8 cellular contexts compared by ENCODE assay signal in the genomic region with DNA sequence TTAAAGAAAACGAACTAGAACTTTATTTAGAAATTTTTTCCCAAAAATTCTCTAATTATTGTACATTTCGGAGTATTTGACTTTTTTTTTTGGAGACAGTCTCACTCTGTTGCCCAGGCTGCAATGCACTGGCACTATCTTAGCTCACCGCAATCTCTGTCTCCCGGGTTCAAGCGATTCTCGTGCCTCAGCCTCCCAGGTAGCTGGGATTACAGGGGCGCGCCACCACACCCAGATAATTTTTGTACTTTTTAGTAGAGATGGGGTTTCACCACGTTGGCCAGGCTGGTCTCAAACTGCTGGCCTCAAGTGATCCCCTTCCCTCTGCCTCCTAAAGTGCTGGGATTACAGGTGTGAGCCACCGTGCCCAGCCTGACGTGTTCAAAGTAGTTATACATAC. TPM values are rescaled to one million over a fixed set of nuclear protein-coding genes. Genes with fewer than 3 reads are reported as not detected.
A peak's percentile ranks its signal among the peaks of the same experiment; 100 is the strongest.
DNase-seq lines count a peak whose midpoint lies in the region; ATAC-seq, FAIRE-seq and TF ChIP-seq lines count a peak whose summit lies in the region.
"Not testable (repeated sequence)": the region's sequence is repeated elsewhere in the genome, so short reads cannot be mapped to it uniquely, and the experiment has no call there.

No MANE protein-coding gene starts in this region.

- ATAC-seq in CD8-positive, alpha-beta T cell; PC-3; activated CD8-positive, alpha-beta T cell treated with anti-CD3 and anti-CD28 coated beads for 36 hours; K562; natural killer cell treated with Interleukin-12 subunit alpha and Interleukin-12 subunit beta and Interleukin-15 and Interleukin-18, amount 100 ng/mL, for 72 hours: not testable (repeated sequence)

- H3K4me3 ChIP-seq in CD8-positive, alpha-beta T cell (ENCODE audit: low read depth, low read length); PC-3 (ENCODE audit: low read length): not testable (repeated sequence)
- peak overlapping the region; percentile 90 for H3K4me3 ChIP-seq in K562
- H3K4me3 ChIP-seq in left ventricle myocardium inferior: peak overlapping the region; percentile 95

- not testable (repeated sequence) for H3K9me2 ChIP-seq in PC-3 (replicated peaks; ENCODE audit: low read length)

- H3K36me3 Mint-ChIP-seq in CD8-positive, alpha-beta T cell; natural killer cell treated with Interleukin-12 subunit alpha and Interleukin-12 subunit beta and Interleukin-15 and Interleukin-18, amount 100 ng/mL, for 72 hours: not testable (repeated sequence)
- H3K36me3 Mint-ChIP-seq in activated CD8-positive, alpha-beta T cell treated with anti-CD3 and anti-CD28 coated beads for 36 hours (ENCODE audit: low read depth): peaks cover 33% of the 10 kb centered on the region
- H3K36me3 Mint-ChIP-seq in activated naive CD4-positive, alpha-beta T cell treated with anti-CD3 and anti-CD28 coated beads, Interleukin-2, amount 10 ng/mL, durations not matched to agents 7 days and 5 days: peaks cover 12% of the 10 kb centered on the region
- H3K36me3 Mint-ChIP-seq in stimulated activated naive CD8-positive, alpha-beta T cell treated with anti-CD3 and anti-CD28 coated beads, Interleukin-15, Interleukin-2, amounts not matched to agents 100 ng/mL and 50 ng/mL, for 24 hours (ENCODE audit: low read depth): peaks cover 13% of the 10 kb centered on the region

- intact Hi-C loops in CD8-positive, alpha-beta T cell (cut with DNase I, micrococcal nuclease); PC-3 (cut with micrococcal nuclease); activated CD8-positive, alpha-beta T cell treated with anti-CD3 and anti-CD28 coated beads for 36 hours (cut with micrococcal nuclease); K562 (cut with micrococcal nuclease); left ventricle myocardium inferior (cut with micrococcal nuclease): not testable (repeated sequence)

- H3F3A ChIP-seq in PC-3 (ENCODE audit: low read length, unreplicated experiment): not testable (repeated sequence)

- H4K20me1 ChIP-seq in PC-3 (ENCODE audit: low read length): peaks cover 65% of the 10 kb centered on the region
- peaks cover 30% of the 10 kb centered on the region for H4K20me1 ChIP-seq in K562 (replicated peaks; ENCODE audit: control insufficient read depth, insufficient read depth, low read length)

- H3K4me1 Mint-ChIP-seq in CD8-positive, alpha-beta T cell (ENCODE audit: low read depth): peaks cover 74% of the 10 kb centered on the region
- peaks cover 67% of the 10 kb centered on the region for H3K4me1 Mint-ChIP-seq in activated CD8-positive, alpha-beta T cell treated with anti-CD3 and anti-CD28 coated beads for 36 hours (ENCODE audit: low read depth)
- peaks cover 76% of the 10 kb centered on the region for H3K4me1 Mint-ChIP-seq in activated naive CD4-positive, alpha-beta T cell treated with anti-CD3 and anti-CD28 coated beads, Interleukin-2, amount 10 ng/mL, durations not matched to agents 7 days and 5 days
- peaks cover 67 to 75% of the 10 kb centered on the region in 2 donors for H3K4me1 Mint-ChIP-seq in natural killer cell treated with Interleukin-12 subunit alpha and Interleukin-12 subunit beta and Interleukin-15 and Interleukin-18, amount 100 ng/mL, for 72 hours (ENCODE audit: low read depth in 2 of 2)
- H3K4me1 Mint-ChIP-seq in stimulated activated naive CD8-positive, alpha-beta T cell treated with anti-CD3 and anti-CD28 coated beads, Interleukin-15, Interleukin-2, amounts not matched to agents 100 ng/mL and 50 ng/mL, for 24 hours (ENCODE audit: low read depth): peaks cover 75% of the 10 kb centered on the region

- 59% methylated on average over 11 of the region's 11 CpGs for whole genome bisulfite sequencing in K562 (ENCODE audit: insufficient coverage, low coverage, missing lambda C conversion rate)

- CTCF ChIA-PET in CD8-positive, alpha-beta T cell (lab: Charles Lee): interaction anchor here (1.0 to 1.5 kb wide), 2 partner anchors 11 to 21 kb away, joined by 3 read pairs; no protein-coding TSS in a partner anchor
- CTCF ChIA-PET in PC-3 (lab: Charles Lee): not testable (repeated sequence)
- CTCF ChIA-PET in activated CD8-positive, alpha-beta T cell treated with anti-CD3 and anti-CD28 coated beads for 36 hours (lab: Charles Lee): interaction anchor here (2.8 kb wide), 1 partner anchor 22 kb away, joined by 35 read pairs; no protein-coding TSS in a partner anchor
- CTCF ChIA-PET in activated naive CD4-positive, alpha-beta T cell treated with anti-CD3 and anti-CD28 coated beads, Interleukin-2, amount 10 ng/mL, durations not matched to agents 7 days and 5 days (lab: Charles Lee): interaction anchor here (8.7 kb wide), 1 partner anchor 22 kb away, joined by 67 read pairs; no protein-coding TSS in a partner anchor
- CTCF ChIA-PET in K562 (lab: Yijun Ruan, JAX; ENCODE audit: low intra/inter-chr PET ratio): interaction anchor here (0.6 kb wide), 1 partner anchor 161 kb away, joined by 3 read pairs; no protein-coding TSS in a partner anchor

- not testable (repeated sequence) for DNase-seq in CD8-positive, alpha-beta T cell; PC-3; activated CD8-positive, alpha-beta T cell treated with anti-CD3 and anti-CD28 coated beads for 36 hours; activated naive CD4-positive, alpha-beta T cell treated with anti-CD3 and anti-CD28 coated beads, Interleukin-2, amount 10 ng/mL, durations not matched to agents 7 days and 5 days; K562 (ENCODE audit: extremely low read depth in 1 of 4, low spot score in 3 of 4); left ventricle myocardium inferior; natural killer cell treated with Interleukin-12 subunit alpha and Interleukin-12 subunit beta and Interleukin-15 and Interleukin-18, amount 100 ng/mL, for 72 hours (ENCODE audit: low spot score)

- not testable (repeated sequence) for H3K9me3 Mint-ChIP-seq in CD8-positive, alpha-beta T cell; activated CD8-positive, alpha-beta T cell treated with anti-CD3 and anti-CD28 coated beads for 36 hours; activated naive CD4-positive, alpha-beta T cell treated with anti-CD3 and anti-CD28 coated beads, Interleukin-2, amount 10 ng/mL, durations not matched to agents 7 days and 5 days; natural killer cell treated with Interleukin-12 subunit alpha and Interleukin-12 subunit beta and Interleukin-15 and Interleukin-18, amount 100 ng/mL, for 72 hours; stimulated activated naive CD8-positive, alpha-beta T cell treated with anti-CD3 and anti-CD28 coated beads, Interleukin-15, Interleukin-2, amounts not matched to agents 100 ng/mL and 50 ng/mL, for 24 hours

- TF ChIP-seq CTCF in CD8-positive, alpha-beta T cell (IDR thresholded peaks at IDR 0.05); PC-3 (conservative IDR thresholded peaks at IDR 0.05; ENCODE audit: low read depth, low read length); activated CD8-positive, alpha-beta T cell treated with anti-CD3 and anti-CD28 coated beads for 36 hours (IDR thresholded peaks at IDR 0.05); K562 (IDR thresholded peaks at IDR 0.05 in 2 of 3, conservative IDR thresholded peaks at IDR 0.05 in 1 of 3; ENCODE audit: insufficient read depth in 2 of 3, low read depth in 1 of 3, low read length in 3 of 3); left ventricle myocardium inferior (IDR thresholded peaks at IDR 0.05; ENCODE audit: borderline replicate concordance): not testable (repeated sequence)

- H3K27me3 ChIP-seq in CD8-positive, alpha-beta T cell (ENCODE audit: insufficient read depth, low read length); PC-3 (ENCODE audit: low read length); K562 (ENCODE audit: control insufficient read depth in 2 of 2, insufficient read depth in 2 of 2, low read length in 2 of 2); left ventricle myocardium inferior (ENCODE audit: low read depth): not testable (repeated sequence)

- H3K4me3 Mint-ChIP-seq in CD8-positive, alpha-beta T cell: peak overlapping the region; percentile 88
- H3K4me3 Mint-ChIP-seq in activated CD8-positive, alpha-beta T cell treated with anti-CD3 and anti-CD28 coated beads for 36 hours: peak overlapping the region; percentile 99
- H3K4me3 Mint-ChIP-seq in activated naive CD4-positive, alpha-beta T cell treated with anti-CD3 and anti-CD28 coated beads, Interleukin-2, amount 10 ng/mL, durations not matched to agents 7 days and 5 days: peak overlapping the region; percentile 92
- H3K4me3 Mint-ChIP-seq in natural killer cell treated with Interleukin-12 subunit alpha and Interleukin-12 subunit beta and Interleukin-15 and Interleukin-18, amount 100 ng/mL, for 72 hours: peak overlapping the region; percentile 89
- H3K4me3 Mint-ChIP-seq in stimulated activated naive CD8-positive, alpha-beta T cell treated with anti-CD3 and anti-CD28 coated beads, Interleukin-15, Interleukin-2, amounts not matched to agents 100 ng/mL and 50 ng/mL, for 24 hours: peak overlapping the region; percentile 97

- FAIRE-seq in K562 (lab: Jason Lieb, UNC): not testable (repeated sequence)

- not testable (repeated sequence) for H3K27ac ChIP-seq in CD8-positive, alpha-beta T cell (ENCODE audit: low read depth, low read length); PC-3 (ENCODE audit: low read length); K562 (ENCODE audit: extremely low read depth, low read depth, low read length)
- peak overlapping the region; percentile 74 for H3K27ac ChIP-seq in left ventricle myocardium inferior (replicated peaks)

- not testable (repeated sequence) for H2AFZ ChIP-seq in PC-3 (ENCODE audit: low read length); K562 (ENCODE audit: low read depth, low read length)

- BruUV-seq in PC-3 (replicated peaks; lab: Mats Ljungman, UMichigan); K562 (replicated peaks; lab: Mats Ljungman, UMichigan): not testable (repeated sequence)

- not testable (repeated sequence) for H3K9me3 ChIP-seq in CD8-positive, alpha-beta T cell (ENCODE audit: low read length); PC-3 (ENCODE audit: low read length); K562 (replicated peaks; ENCODE audit: control insufficient read depth, insufficient read depth, low read depth, low read length); left ventricle myocardium inferior (replicated peaks)

- H3K9ac ChIP-seq in PC-3 (ENCODE audit: low read length): not testable (repeated sequence)
- peak overlapping the region in 1 of 2 experiments; percentile 93; a peak in 1 of 4 replicates for H3K9ac ChIP-seq in K562 (ENCODE audit: insufficient read depth in 1 of 2, low read depth in 2 of 2, low read length in 2 of 2)

- H3K27ac Mint-ChIP-seq in CD8-positive, alpha-beta T cell: peak overlapping the region; percentile 55
- H3K27ac Mint-ChIP-seq in activated CD8-positive, alpha-beta T cell treated with anti-CD3 and anti-CD28 coated beads for 36 hours: peak overlapping the region; percentile 97
- not testable (repeated sequence) for H3K27ac Mint-ChIP-seq in activated naive CD4-positive, alpha-beta T cell treated with anti-CD3 and anti-CD28 coated beads, Interleukin-2, amount 10 ng/mL, durations not matched to agents 7 days and 5 days
- peak overlapping the region; percentile 97 to 98 for H3K27ac Mint-ChIP-seq in natural killer cell treated with Interleukin-12 subunit alpha and Interleukin-12 subunit beta and Interleukin-15 and Interleukin-18, amount 100 ng/mL, for 72 hours
- H3K27ac Mint-ChIP-seq in stimulated activated naive CD8-positive, alpha-beta T cell treated with anti-CD3 and anti-CD28 coated beads, Interleukin-15, Interleukin-2, amounts not matched to agents 100 ng/mL and 50 ng/mL, for 24 hours: peak overlapping the region; percentile 79

- not testable (repeated sequence) for H3K9me1 ChIP-seq in K562 (ENCODE audit: control insufficient read depth, insufficient read depth, low read length)

- H3K36me3 ChIP-seq in CD8-positive, alpha-beta T cell (ENCODE audit: insufficient read depth, low read length); PC-3 (ENCODE audit: low read depth, low read length); left ventricle myocardium inferior: not testable (repeated sequence)
- peaks cover 29% of the 10 kb centered on the region for H3K36me3 ChIP-seq in K562 (ENCODE audit: control insufficient read depth, insufficient read depth, low read length)

- not testable (repeated sequence) for H3K27me3 Mint-ChIP-seq in CD8-positive, alpha-beta T cell (ENCODE audit: low read depth); activated CD8-positive, alpha-beta T cell treated with anti-CD3 and anti-CD28 coated beads for 36 hours; activated naive CD4-positive, alpha-beta T cell treated with anti-CD3 and anti-CD28 coated beads, Interleukin-2, amount 10 ng/mL, durations not matched to agents 7 days and 5 days; natural killer cell treated with Interleukin-12 subunit alpha and Interleukin-12 subunit beta and Interleukin-15 and Interleukin-18, amount 100 ng/mL, for 72 hours; stimulated activated naive CD8-positive, alpha-beta T cell treated with anti-CD3 and anti-CD28 coated beads, Interleukin-15, Interleukin-2, amounts not matched to agents 100 ng/mL and 50 ng/mL, for 24 hours

- not testable (repeated sequence) for TF ChIP-seq EP300 in K562 (IDR thresholded peaks at IDR 0.05; ENCODE audit: low read length)

- peaks cover 76% of the 10 kb centered on the region for H3K79me2 ChIP-seq in PC-3 (ENCODE audit: low read length)
- peaks cover 98% of the 10 kb centered on the region for H3K79me2 ChIP-seq in K562 (ENCODE audit: control insufficient read depth, insufficient read depth, low read length)

- in situ Hi-C loops in K562 (cut with MboI): not testable (repeated sequence)

- H3K4me1 ChIP-seq in CD8-positive, alpha-beta T cell (ENCODE audit: insufficient read depth, low read length): peaks cover 70% of the 10 kb centered on the region
- H3K4me1 ChIP-seq in PC-3 (ENCODE audit: insufficient read depth, low read length): peaks cover 12% of the 10 kb centered on the region
- H3K4me1 ChIP-seq in K562 (replicated peaks in 1 of 2; ENCODE audit: control insufficient read depth in 2 of 2, insufficient read depth in 2 of 2, low read length in 2 of 2): peaks cover 21 to 36% of the 10 kb centered on the region in 2 experiments; a peak in 4 of 5 replicates
- H3K4me1 ChIP-seq in left ventricle myocardium inferior: peaks cover 89% of the 10 kb centered on the region

- POLR2A ChIA-PET in CD8-positive, alpha-beta T cell (lab: Charles Lee); PC-3 (lab: Charles Lee; ENCODE audit: unreplicated experiment): not testable (repeated sequence)
- POLR2A ChIA-PET in activated CD8-positive, alpha-beta T cell treated with anti-CD3 and anti-CD28 coated beads for 36 hours (lab: Charles Lee): interaction anchor here (1.0 kb wide), 1 partner anchor 11 kb away, joined by 3 read pairs; no protein-coding TSS in a partner anchor
- POLR2A ChIA-PET in K562 (lab: Yijun Ruan, JAX): interaction anchor here (0.9 to 1.7 kb wide), 3 partner anchors 11 to 24 kb away, joined by 3 to 5 read pairs (median 5); no protein-coding TSS in a partner anchor

- TF ChIP-seq RAD21 in K562 (CRISPR knock-in tag; conservative IDR thresholded peaks at IDR 0.05 in 1 of 2, IDR thresholded peaks at IDR 0.05 in 1 of 2): not testable (repeated sequence)

- TF ChIP-seq POLR2A in K562 (conservative IDR thresholded peaks at IDR 0.05): not testable (repeated sequence)

- peak overlapping the region; percentile 82 for H3K4me2 ChIP-seq in PC-3 (ENCODE audit: low read length)
- peak overlapping the region; percentile 89 for H3K4me2 ChIP-seq in K562 (ENCODE audit: insufficient read depth, low read length)

RNA-seq across cellular contexts. Expression of a gene that starts 2.8 kb away (rescaled TPM):
- total RNA-seq in CD8-positive, alpha-beta T cell: 10 to 100 TPM; 35.1 to 38.0 TPM
- total RNA-seq in PC-3 (2014; rRNA removed) (73.5 and 113 TPM in 2 replicates), K562 (2014; rRNA removed) (61.9 and 108 TPM in 2 replicates), K562 (2014; rRNA removed; fragmentation: Illumina TruSeq; extraction: Trizol) (115 and 149 TPM in 2 replicates), K562 (2015; rRNA removed; fragmentation: Illumina TruSeq; extraction: Trizol) (75.4 and 77.7 TPM in 2 replicates), K562 (2021) (90.6 and 99.4 TPM in 2 replicates), left ventricle myocardium inferior (21.7 TPM)
- 10 to 100 TPM; 38.8 to 40.0 TPM for total RNA-seq in activated CD8-positive, alpha-beta T cell treated with anti-CD3 and anti-CD28 coated beads for 36 hours
- 86.2 and 96.5 TPM in 2 replicates for total RNA-seq in K562 (2011; cell fraction: chromatin; rRNA removed; ENCODE audit: low replicate concordance)
- 21.8 and 24.5 TPM in 2 replicates for total RNA-seq in K562 (2011; cell fraction: nucleolus; rRNA removed)
- total RNA-seq in K562 (2011; cell fraction: nucleoplasm; rRNA removed): 46.6 and 65.3 TPM in 2 replicates
- polyA plus RNA-seq in K562 (2011; rRNA removed) (54.6 and 59.9 TPM in 2 replicates), K562 (2014; fragmentation: Illumina TruSeq; extraction: Trizol) (70.6 and 78.9 TPM in 2 replicates), K562 (2014; fragmentation: Nextera tagmentation; extraction: Ambion mirVana) (10 to 100 TPM; 37.2 to 54.6 TPM), K562 (2014; rRNA removed) (77.8 and 112 TPM in 2 replicates)
- polyA plus RNA-seq in K562 (2011; cell fraction: cytosol; rRNA removed): 31.2 and 49.4 TPM in 2 replicates
- polyA plus RNA-seq in K562 (2011; cell fraction: nucleus; rRNA removed): 22.9 and 25.6 TPM in 2 replicates
- polyA plus RNA-seq in K562 (2012): 42.1 and 45.3 TPM in 2 replicates
- 72.0 and 108 TPM in 2 replicates for polyA minus RNA-seq in K562 (2011; rRNA and poly(A)+ RNA removed)
- polyA minus RNA-seq in K562 (2011; cell fraction: cytosol; rRNA and poly(A)+ RNA removed): 50.5 and 77.5 TPM in 2 replicates
- 17.6 and 34.7 TPM in 2 replicates for polyA minus RNA-seq in K562 (2011; cell fraction: nucleus; rRNA and poly(A)+ RNA removed)
- 10 to 100 TPM; 30.8 to 33.3 TPM for total RNA-seq in natural killer cell treated with Interleukin-12 subunit alpha and Interleukin-12 subunit beta and Interleukin-15 and Interleukin-18, amount 100 ng/mL, for 72 hours
